In the genomic region with DNA sequence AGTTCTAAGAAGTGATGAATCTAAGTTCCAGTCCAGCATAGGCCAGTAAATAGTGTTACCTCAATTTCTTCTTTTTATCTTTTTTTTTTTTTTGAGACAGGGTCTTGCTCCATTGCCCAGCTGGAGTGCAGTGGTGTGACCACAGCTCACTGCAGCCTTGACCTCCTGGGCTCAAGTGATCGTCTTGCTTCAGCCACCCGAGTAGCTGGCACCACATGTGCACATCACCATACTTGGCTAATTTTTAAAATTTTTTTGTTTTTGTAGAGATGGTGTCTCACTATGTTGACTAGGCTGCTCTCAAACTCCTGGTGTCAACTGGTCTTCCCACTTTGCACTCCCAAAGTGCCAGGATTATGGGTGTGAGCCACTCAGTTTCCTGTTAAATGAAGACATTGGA, we compare ENCODE assay signal across 25 cellular contexts.
DNase-seq lines count a peak whose midpoint lies in the region; ATAC-seq and TF ChIP-seq lines count a peak whose summit lies in the region.
"Had no signal": no experiment of that assay in that cellular context is flagged by ENCODE, and none has a peak within 500 bp of the region (broad histone marks: within the 10 kb centered on the region; RNA-seq: fewer than 3 reads in every experiment).

No MANE protein-coding gene starts in this region.

- no peaks in the 10 kb centered on the region for H4K20me1 ChIP-seq in IMR-90 (ENCODE audit: insufficient read depth, low read length)

- H3K36me3 ChIP-seq in IMR-90 (ENCODE audit: control insufficient read depth, insufficient read depth, low read length): no peaks in the 10 kb centered on the region

- H3K9me3 ChIP-seq in IMR-90 (ENCODE audit: control insufficient read depth, insufficient read depth, low read length): no peaks in the 10 kb centered on the region; the same call in 1 of the 2 replicates
- H3K9me3 ChIP-seq: Caco-2 had no signal

- POLR2A ChIA-PET in IMR-90 (lab: Charles Lee; ENCODE audit: unreplicated experiment): interaction anchor here (1.1 kb wide), 1 partner anchor 378 kb away, joined by 3 read pairs; no protein-coding TSS in a partner anchor

- H3K27ac ChIP-seq in IMR-90 (ENCODE audit: insufficient read depth, low read length): peak overlapping the region; percentile 91; the same call in 1 of the 2 replicates
- H3K27ac ChIP-seq: C4-2B, HL-60, RWPE1 had no signal

- peak overlapping the region; percentile 98 for H2BK15ac ChIP-seq in IMR-90 (ENCODE audit: low read depth, low read length)

- H3K4me2 ChIP-seq in IMR-90 (ENCODE audit: low read depth, low read length): no peak overlapping the region

- ATAC-seq in IMR-90 (ENCODE audit: low read depth): no peak
- no peak for ATAC-seq in GM19328 (IDR thresholded peaks at IDR 0.05; ENCODE audit: unreplicated experiment)
- ATAC-seq: CD8-positive, alpha-beta T cell; GM12878 had no signal

- peaks cover 22% of the 10 kb centered on the region for H3K9me1 ChIP-seq in IMR-90 (ENCODE audit: insufficient read depth, low read length)

- peak overlapping the region in 1 of 2 experiments; percentile 85; a peak in 2 of 4 replicates for H4K8ac ChIP-seq in IMR-90 (ENCODE audit: low read depth in 2 of 2, low read length in 2 of 2)

- H2BK20ac ChIP-seq in IMR-90 (ENCODE audit: low read depth, low read length): peak overlapping the region; percentile 96

- H3K27me3 ChIP-seq in IMR-90 (ENCODE audit: control insufficient read depth, insufficient read depth, low read length): no peaks in the 10 kb centered on the region

- peaks cover 59% of the 10 kb centered on the region for H3K4me1 Mint-ChIP-seq in osteocyte (ENCODE audit: unreplicated experiment)
- H3K4me1 Mint-ChIP-seq: B cell had no signal

- no peak overlapping the region for H3K9ac ChIP-seq in IMR-90 (ENCODE audit: low read depth, low read length)

- H3K4me3 ChIP-seq in IMR-90 (ENCODE audit: insufficient read depth, low read depth, low read length): no peak overlapping the region
- H3K4me3 ChIP-seq: GM12878 had no signal

- peak overlapping the region; percentile 81 for H3K14ac ChIP-seq in IMR-90 (replicated peaks; ENCODE audit: low read depth, low read length)

- WGBS in IMR-90 (ENCODE audit: extremely low coverage in 2 of 2, insufficient read length in 1 of 2), 2 experiments: no CpG with 5 or more reads among the region's 2 CpGs

- BruUV-seq in IMR-90 (replicated peaks; lab: Mats Ljungman, UMichigan): no TSS peak

- H3K56ac ChIP-seq in IMR-90 (ENCODE audit: extremely low read depth, insufficient read depth, low read length): no peak overlapping the region

- no peaks in the 10 kb centered on the region; a peak in 1 of 4 replicates for H3K79me1 ChIP-seq in IMR-90 (ENCODE audit: low read depth in 1 of 2, low read length in 2 of 2)

- peak overlapping the region; percentile 80 for H4K91ac ChIP-seq in IMR-90 (ENCODE audit: insufficient read depth, low read depth, low read length)

- peak overlapping the region; percentile 68; the same call in 1 of the 2 replicates for H2AK5ac ChIP-seq in IMR-90 (ENCODE audit: low read depth, low read length)

- peak overlapping the region; percentile 49; the same call in 1 of the 2 replicates for H3K18ac ChIP-seq in IMR-90 (ENCODE audit: low read depth, low read length)

- H3K9me3 Mint-ChIP-seq in osteocyte (ENCODE audit: unreplicated experiment): no peaks in the 10 kb centered on the region
- H3K9me3 Mint-ChIP-seq: CD8-positive, alpha-beta T cell had no signal

- no peak overlapping the region for H2AK9ac ChIP-seq in IMR-90 (replicated peaks; ENCODE audit: low read depth, low read length, poor library complexity)

- H3K4me3 Mint-ChIP-seq in osteocyte (ENCODE audit: unreplicated experiment): no peak overlapping the region
- H3K4me3 Mint-ChIP-seq: B cell; CD8-positive, alpha-beta T cell had no signal

- TF ChIP-seq RAD21 in IMR-90 (IDR thresholded peaks at IDR 0.05; ENCODE audit: low read length): no peak

- in situ Hi-C loops in Caki2 (cut with HindIII; ENCODE audit: low pct_unique_long_range_greater_than_20kb, low sequenced_read_pairs) (no loop called here), IMR-90 (cut with MboI; ENCODE audit: low sequenced_read_pairs) (no loop called here)

- peak; percentile 30 for DNase-seq in Caki2 (ENCODE audit: low read depth)
- no peak for DNase-seq in IMR-90
- DNase-seq in glomerular visceral epithelial cell (ENCODE audit: extremely low spot score): peak; percentile 58
- no peak for DNase-seq in osteocyte (ENCODE audit: extremely low spot score, unreplicated experiment)
- DNase-seq in NCI-H1930 (lab: John Stamatoyannopoulos, UW): no peak
- no peak for DNase-seq in NCI-H82 treated with DMSO at 0.1 percent for 48 hours (lab: John Stamatoyannopoulos, UW; ENCODE audit: unreplicated experiment)
- DNase-seq: Caco-2; CD8-positive, alpha-beta T cell; DMS 273 treated with DMSO at 0.1 percent for 48 hours; DMS79; EL; GDM1; NCI-H1048; NCI-H1417; NCI-H1694; NCI-H2081; NCI-H2227 treated with DMSO at 0.1 percent for 48 hours; NCI-H526 treated with DMSO at 0.1 percent for 48 hours; SHP77 had no signal

- H3K27ac Mint-ChIP-seq in osteocyte (ENCODE audit: unreplicated experiment): peak overlapping the region; percentile 94
- H3K27ac Mint-ChIP-seq: B cell; CD8-positive, alpha-beta T cell had no signal

- H3K36me3 Mint-ChIP-seq in osteocyte (ENCODE audit: unreplicated experiment): no peaks in the 10 kb centered on the region
- H3K36me3 Mint-ChIP-seq: CD8-positive, alpha-beta T cell had no signal

- peak overlapping the region; percentile 63; the same call in 1 of the 2 replicates for H3K23ac ChIP-seq in IMR-90 (ENCODE audit: low read depth, low read length)

- no peaks in the 10 kb centered on the region for H3K27me3 Mint-ChIP-seq in osteocyte (ENCODE audit: unreplicated experiment)

- CTCF ChIA-PET in IMR-90 (lab: Yijun Ruan, JAX): no interaction called here

- H2AFZ ChIP-seq in IMR-90 (replicated peaks; ENCODE audit: low read length, poor library complexity): no peak overlapping the region

- H2BK120ac ChIP-seq in IMR-90 (ENCODE audit: low read depth, low read length): peak overlapping the region; percentile 97

- intact Hi-C loops in IMR-90 (cut with micrococcal nuclease): loop anchor here (10.0 kb wide), 3 partner anchors 379 to 739 kb away; no protein-coding TSS in a partner anchor

- peak overlapping the region; percentile 2 for H2BK5ac ChIP-seq in IMR-90 (ENCODE audit: low read depth, low read length, poor library complexity, severe bottlenecking)

- dilution Hi-C loops in IMR-90 (cut with HindIII; ENCODE audit: low sequenced_read_pairs, unreplicated experiment): no loop called here

- H4K5ac ChIP-seq in IMR-90 (ENCODE audit: low read depth, low read length): peak overlapping the region; percentile 69

- H3K4ac ChIP-seq in IMR-90 (ENCODE audit: low read depth, low read length): peak overlapping the region; percentile 78

- H3K4me1 ChIP-seq in IMR-90 (ENCODE audit: control insufficient read depth, insufficient read depth, low read length): peaks cover 23% of the 10 kb centered on the region
- H3K4me1 ChIP-seq: Caco-2 had no signal

- TF ChIP-seq CTCF in IMR-90 (conservative IDR thresholded peaks at IDR 0.05; ENCODE audit: low read depth, low read length) (no peak), osteocyte (IDR thresholded peaks at IDR 0.05) (no peak)

- no peak for TF ChIP-seq POLR2A in IMR-90 (IDR thresholded peaks at IDR 0.05; ENCODE audit: low read depth, low read length)

TF ChIP-seq in IMR-90, 13 proteins besides CTCF, POLR2A, EP300 and RAD21:
- TF ChIP-seq CHD1 (IDR thresholded peaks at IDR 0.05; ENCODE audit: low read depth, low read length) (no peak), FOS (IDR thresholded peaks at IDR 0.05; ENCODE audit: low read depth, low read length) (no peak)

Comparison
In these comparisons a context has a peak if more than half of its experiments do, and no peak if none do; other contexts are left out.
1. DNase-seq: peak in Caki2 (single experiment) and glomerular visceral epithelial cell (single experiment); none in IMR-90 (single experiment), osteocyte (single experiment), NCI-H1930 (0 of 2) and NCI-H82 treated with DMSO at 0.1 percent for 48 hours (single experiment).